8 cellular contexts compared by ENCODE assay signal in the genomic region with DNA sequence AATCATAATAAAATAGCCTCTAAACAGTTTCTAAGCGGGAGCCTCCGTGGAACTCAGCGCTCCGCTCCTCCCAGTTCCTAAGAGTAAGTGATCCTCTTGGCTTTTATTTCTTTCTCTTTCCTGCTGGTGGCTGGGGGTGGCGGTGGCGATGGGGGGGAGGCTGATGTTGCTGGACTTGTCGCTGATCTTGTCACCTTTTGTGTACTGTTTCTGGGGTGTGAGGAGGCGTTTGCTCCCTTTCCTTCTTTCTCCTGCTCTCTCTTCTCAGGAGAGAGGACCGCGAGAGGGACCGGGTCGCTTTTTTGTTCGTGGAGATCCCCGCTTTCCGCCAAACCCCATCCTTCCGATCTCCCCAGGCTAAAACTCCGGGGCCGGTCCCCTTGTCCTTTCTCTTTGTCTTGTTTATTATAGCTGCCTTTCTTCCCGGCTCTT. TPM values are rescaled to one million over a fixed set of nuclear protein-coding genes. Genes with fewer than 3 reads are reported as not detected.
DNase-seq lines count a peak whose midpoint lies in the region; ATAC-seq, FAIRE-seq and TF ChIP-seq lines count a peak whose summit lies in the region.

No MANE protein-coding gene starts in this region.

- H3K27me3 ChIP-seq in heart left ventricle = peaks cover 2 to 50% (median 30%) of the 10 kb centered on the region in 9 donors

- POLR2A ChIA-PET in activated CD4-positive, alpha-beta memory T cell treated with anti-CD3 and anti-CD28 coated beads for 36 hours (lab: Charles Lee) = no interaction called here

- H3K36me3 ChIP-seq in heart left ventricle = no peaks in the 10 kb centered on the region

- TF ChIP-seq POLR2A in heart left ventricle (IDR thresholded peaks at IDR 0.05) = no peak
- no peak for TF ChIP-seq POLR2A in H54 (IDR thresholded peaks at IDR 0.05; ENCODE audit: low read depth, low read length)

- TF ChIP-seq CTCF in heart left ventricle (IDR thresholded peaks at IDR 0.05) (no peak), D721Med (IDR thresholded peaks at IDR 0.05; ENCODE audit: insufficient read depth, missing control alignments) (no peak)

- H3K4me3 ChIP-seq in heart left ventricle = peak overlapping the region; percentile 42 to 83 (median 64)

- 0 to 2% (median 1%) methylated on average over 19 of the region's 19 CpGs for WGBS in heart left ventricle, 4 donors

- H3K27ac ChIP-seq in heart left ventricle = peak overlapping the region; percentile 56 to 94 (median 88)

- peak overlapping the region; percentile 82 for H3K4me3 Mint-ChIP-seq in activated naive CD4-positive, alpha-beta T cell treated with anti-CD3 and anti-CD28 coated beads, Interleukin-2, amount 10 ng/mL, durations not matched to agents 7 days and 5 days
- H3K4me3 Mint-ChIP-seq in activated CD4-positive, alpha-beta memory T cell treated with anti-CD3 and anti-CD28 coated beads for 36 hours = peak overlapping the region; percentile 80

- CTCF ChIA-PET in activated naive CD4-positive, alpha-beta T cell treated with anti-CD3 and anti-CD28 coated beads, Interleukin-2, amount 10 ng/mL, durations not matched to agents 7 days and 5 days (lab: Charles Lee) = interaction anchor here (0.8 kb wide), 1 partner anchor 343 kb away, joined by 3 read pairs; no protein-coding TSS in a partner anchor
- CTCF ChIA-PET in activated CD4-positive, alpha-beta memory T cell treated with anti-CD3 and anti-CD28 coated beads for 36 hours (lab: Charles Lee) = no interaction called here

- no peak overlapping the region for H3K27ac Mint-ChIP-seq in activated naive CD4-positive, alpha-beta T cell treated with anti-CD3 and anti-CD28 coated beads, Interleukin-2, amount 10 ng/mL, durations not matched to agents 7 days and 5 days
- peak overlapping the region in 1 of 2 donors; percentile 32 for H3K27ac Mint-ChIP-seq in activated naive CD4-positive, alpha-beta T cell treated with anti-CD3 and anti-CD28 coated beads, Interleukin-2, amount 50 U/mL, for 72 hours
- H3K27ac Mint-ChIP-seq in activated CD4-positive, alpha-beta memory T cell treated with anti-CD3 and anti-CD28 coated beads for 36 hours = no peak overlapping the region

- peaks cover 0 to 21% (median 6%) of the 10 kb centered on the region in 12 donors for H3K4me1 ChIP-seq in heart left ventricle

- H3K36me3 Mint-ChIP-seq in activated naive CD4-positive, alpha-beta T cell treated with anti-CD3 and anti-CD28 coated beads, Interleukin-2, amount 10 ng/mL, durations not matched to agents 7 days and 5 days = peaks cover 9% of the 10 kb centered on the region
- peaks cover 8 to 20% of the 10 kb centered on the region in 2 donors for H3K36me3 Mint-ChIP-seq in activated naive CD4-positive, alpha-beta T cell treated with anti-CD3 and anti-CD28 coated beads, Interleukin-2, amount 50 U/mL, for 72 hours
- H3K36me3 Mint-ChIP-seq in activated CD4-positive, alpha-beta memory T cell treated with anti-CD3 and anti-CD28 coated beads for 36 hours = peaks cover 3% of the 10 kb centered on the region

- no peak for DNase-seq in activated naive CD4-positive, alpha-beta T cell treated with anti-CD3 and anti-CD28 coated beads, Interleukin-2, amount 10 ng/mL, durations not matched to agents 7 days and 5 days
- DNase-seq in activated naive CD4-positive, alpha-beta T cell treated with anti-CD3 and anti-CD28 coated beads, Interleukin-2, amount 50 U/mL, for 72 hours (ENCODE audit: low spot score in 2 of 2) = no peak
- DNase-seq in activated CD4-positive, alpha-beta memory T cell treated with anti-CD3 and anti-CD28 coated beads for 36 hours = no peak
- DNase-seq in heart left ventricle = no peak
- DNase-seq in sciatic nerve (ENCODE audit: low spot score) = no peak
- no peak for DNase-seq in SKM-1 treated with dmso at 0.1 percent for 144 hours (lab: John Stamatoyannopoulos, UW; ENCODE audit: unreplicated experiment)
- no peak for DNase-seq in D721Med (ENCODE audit: insufficient read length, low spot score)
- DNase-seq in H54 (ENCODE audit: insufficient read length, low spot score) = no peak

- H3K27me3 Mint-ChIP-seq in activated naive CD4-positive, alpha-beta T cell treated with anti-CD3 and anti-CD28 coated beads, Interleukin-2, amount 10 ng/mL, durations not matched to agents 7 days and 5 days = peaks cover 76% of the 10 kb centered on the region
- peaks cover 79% of the 10 kb centered on the region for H3K27me3 Mint-ChIP-seq in activated CD4-positive, alpha-beta memory T cell treated with anti-CD3 and anti-CD28 coated beads for 36 hours

- H3K4me1 Mint-ChIP-seq in activated naive CD4-positive, alpha-beta T cell treated with anti-CD3 and anti-CD28 coated beads, Interleukin-2, amount 10 ng/mL, durations not matched to agents 7 days and 5 days = peaks cover 43% of the 10 kb centered on the region
- peaks cover 32% of the 10 kb centered on the region for H3K4me1 Mint-ChIP-seq in activated CD4-positive, alpha-beta memory T cell treated with anti-CD3 and anti-CD28 coated beads for 36 hours (ENCODE audit: low read depth)

- intact Hi-C loops in activated CD4-positive, alpha-beta memory T cell treated with anti-CD3 and anti-CD28 coated beads for 36 hours (cut with micrococcal nuclease) = loop anchor here (10.0 kb wide), 1 partner anchor 304 kb away; no protein-coding TSS in a partner anchor
- intact Hi-C loops in heart left ventricle (cut with DNase I) (loop anchor here in 9 of 10 donors (1.0 to 10.0 kb wide), 11 partner anchors 39 to 864 kb away; no protein-coding TSS in a partner anchor), sciatic nerve (cut with DNase I) (no loop called here)

- ATAC-seq in activated naive CD4-positive, alpha-beta T cell treated with anti-CD3 and anti-CD28 coated beads, Interleukin-2, amount 50 U/mL, for 72 hours = no peak
- ATAC-seq in heart left ventricle = peak in 3 of 4 donors; percentile 9 to 35 (median 30)
- ATAC-seq in sciatic nerve = peak; percentile 25

- FAIRE-seq in D721Med (lab: Jason Lieb, UNC) (no peak), H54 (lab: Jason Lieb, UNC) (no peak)

- no peaks in the 10 kb centered on the region for H3K9me3 Mint-ChIP-seq in activated naive CD4-positive, alpha-beta T cell treated with anti-CD3 and anti-CD28 coated beads, Interleukin-2, amount 10 ng/mL, durations not matched to agents 7 days and 5 days
- H3K9me3 Mint-ChIP-seq in activated naive CD4-positive, alpha-beta T cell treated with anti-CD3 and anti-CD28 coated beads, Interleukin-2, amount 50 U/mL, for 72 hours = no peaks in the 10 kb centered on the region
- H3K9me3 Mint-ChIP-seq in activated CD4-positive, alpha-beta memory T cell treated with anti-CD3 and anti-CD28 coated beads for 36 hours = no peaks in the 10 kb centered on the region

- no peaks in the 10 kb centered on the region for H3K9me3 ChIP-seq in heart left ventricle

RNA-seq across cellular contexts. Expression of a gene that starts 0.9 kb away (rescaled TPM):
- under 1 TPM; 0.08 to 0.34 TPM for total RNA-seq in activated naive CD4-positive, alpha-beta T cell treated with anti-CD3 and anti-CD28 coated beads, Interleukin-2, amount 50 U/mL, for 72 hours
- total RNA-seq in activated CD4-positive, alpha-beta memory T cell treated with anti-CD3 and anti-CD28 coated beads for 36 hours = under 1 TPM; 0.02 to 0.17 TPM
- total RNA-seq in heart left ventricle = 100 to 1,000 TPM in 4 of 9 donors, 10 to 100 TPM in 5; 44.6 to 145 (median 96.4) TPM
- 1 to 10 TPM; 6.9 to 9.8 TPM for polyA plus RNA-seq in heart left ventricle
- total RNA-seq in sciatic nerve = 2.8 TPM

Comparison
In these comparisons a context has a peak if more than half of its experiments do, and no peak if none do; other contexts are left out.
1. ATAC-seq: peak in heart left ventricle (3 of 4) and sciatic nerve (single experiment); none in activated naive CD4-positive, alpha-beta T cell treated with anti-CD3 and anti-CD28 coated beads, Interleukin-2, amount 50 U/mL, for 72 hours (0 of 2).
2. RNA of a gene that starts 0.9 kb away (total RNA-seq): 44.6 to 145 TPM in heart left ventricle; 2.8 TPM in sciatic nerve (single experiment), 0.08 to 0.34 TPM in activated naive CD4-positive, alpha-beta T cell treated with anti-CD3 and anti-CD28 coated beads, Interleukin-2, amount 50 U/mL, for 72 hours and 0.02 to 0.17 TPM in activated CD4-positive, alpha-beta memory T cell treated with anti-CD3 and anti-CD28 coated beads for 36 hours; every median in the first group is over 10 times any median in the second.